ENCODE assay signal across 8 cellular contexts in the genomic region with DNA sequence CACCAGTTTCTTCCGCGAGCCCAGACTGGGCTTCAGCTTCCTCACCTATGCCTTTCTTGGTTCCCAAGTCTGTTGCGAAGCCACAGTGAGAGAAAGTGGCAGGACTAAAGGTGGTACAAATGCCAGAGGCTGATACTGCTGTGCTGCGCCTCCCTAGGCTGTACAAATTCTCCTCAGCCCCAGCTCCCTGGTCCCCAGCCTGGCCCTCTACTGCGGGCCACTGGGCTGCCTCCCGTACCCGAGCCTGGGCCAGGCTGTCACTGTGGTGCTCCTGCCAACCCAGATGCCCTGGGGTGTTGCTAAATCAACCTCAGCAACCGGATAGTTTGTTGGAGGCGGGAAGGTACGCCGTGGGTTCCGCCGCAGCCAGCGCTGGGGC. TPM values are rescaled to one million over a fixed set of nuclear protein-coding genes. Genes with fewer than 3 reads are reported as not detected.
A peak's percentile ranks its signal among the peaks of the same experiment; 100 is the strongest.
DNase-seq lines count a peak whose midpoint lies in the region; ATAC-seq and TF ChIP-seq lines count a peak whose summit lies in the region.

No MANE protein-coding gene starts in this region.

- H3K27me3 Mint-ChIP-seq in activated CD8-positive, alpha-beta T cell treated with anti-CD3 and anti-CD28 coated beads, Interleukin-2, amount 10 ng/mL, durations not matched to agents 7 days and 5 days (ENCODE audit: low read depth) = no peaks in the 10 kb centered on the region

- ATAC-seq in HG02623 (IDR thresholded peaks at IDR 0.05; ENCODE audit: unreplicated experiment) (peak; percentile 2), left lung (no peak), upper lobe of right lung (no peak)
- no peak for ATAC-seq in activated CD8-positive, alpha-beta T cell treated with anti-CD3 and anti-CD28 coated beads, Interleukin-2, amount 10 ng/mL, durations not matched to agents 7 days and 5 days

- TF ChIP-seq CTCF in GM12875 (IDR thresholded peaks at IDR 0.05; ENCODE audit: borderline replicate concordance, insufficient read depth, low read depth, low read length) = no peak
- TF ChIP-seq CTCF in left lung (IDR thresholded peaks at IDR 0.05) = no peak
- no peak for TF ChIP-seq CTCF in upper lobe of right lung (IDR thresholded peaks at IDR 0.05)

- intact Hi-C loops in left lung (cut with DNase I) (no loop called here), upper lobe of right lung (cut with DNase I) (no loop called here)

- peaks cover 0 to 15% of the 10 kb centered on the region in 2 donors for H3K36me3 ChIP-seq in left lung
- H3K36me3 ChIP-seq in upper lobe of right lung = peaks cover 6% of the 10 kb centered on the region

- H3K4me1 ChIP-seq in left lung (peaks cover 12 to 52% of the 10 kb centered on the region in 2 donors), upper lobe of right lung (peaks cover 40% of the 10 kb centered on the region)

- DNase-seq in activated CD8-positive, alpha-beta T cell treated with anti-CD3 and anti-CD28 coated beads, Interleukin-2, amount 10 ng/mL, durations not matched to agents 7 days and 5 days = no peak
- DNase-seq in left lung (no peak), upper lobe of right lung (no peak), NCI-H146 treated with DMSO at 0.1 percent for 48 hours (lab: John Stamatoyannopoulos, UW; ENCODE audit: unreplicated experiment) (no peak), NCI-H2171 (lab: John Stamatoyannopoulos, UW) (no peak), kidney glomerular epithelial cell (lab: John Stamatoyannopoulos, UW) (no peak)

- no peaks in the 10 kb centered on the region for H3K27me3 ChIP-seq in left lung
- no peaks in the 10 kb centered on the region for H3K27me3 ChIP-seq in upper lobe of right lung

- H3K4me1 Mint-ChIP-seq in activated CD8-positive, alpha-beta T cell treated with anti-CD3 and anti-CD28 coated beads, Interleukin-2, amount 10 ng/mL, durations not matched to agents 7 days and 5 days (ENCODE audit: low read depth) = peaks cover 68% of the 10 kb centered on the region

- peak overlapping the region; percentile 73 for H3K4me3 Mint-ChIP-seq in activated CD8-positive, alpha-beta T cell treated with anti-CD3 and anti-CD28 coated beads, Interleukin-2, amount 10 ng/mL, durations not matched to agents 7 days and 5 days

- H3K27ac Mint-ChIP-seq in activated CD8-positive, alpha-beta T cell treated with anti-CD3 and anti-CD28 coated beads, Interleukin-2, amount 10 ng/mL, durations not matched to agents 7 days and 5 days = peak overlapping the region; percentile 82

- CTCF ChIA-PET in activated CD8-positive, alpha-beta T cell treated with anti-CD3 and anti-CD28 coated beads, Interleukin-2, amount 10 ng/mL, durations not matched to agents 7 days and 5 days (lab: Charles Lee) = interaction anchor here (1.0 to 11.0 kb wide), 17 partner anchors 9 to 281 kb away, joined by 3 to 238 read pairs (median 7); partner anchors contain the start of genes DCAF1 and RBM15B

- H3K4me3 ChIP-seq in GM12875 (ENCODE audit: low read depth, low read length) (peak overlapping the region; percentile 95), left lung (peak overlapping the region; percentile 92 to 93), upper lobe of right lung (peak overlapping the region; percentile 93)

- peaks cover 35% of the 10 kb centered on the region for H3K36me3 Mint-ChIP-seq in activated CD8-positive, alpha-beta T cell treated with anti-CD3 and anti-CD28 coated beads, Interleukin-2, amount 10 ng/mL, durations not matched to agents 7 days and 5 days (ENCODE audit: low read depth)

- H3K9me3 ChIP-seq in left lung (no peaks in the 10 kb centered on the region), upper lobe of right lung (no peaks in the 10 kb centered on the region)

- POLR2A ChIA-PET in activated CD8-positive, alpha-beta T cell treated with anti-CD3 and anti-CD28 coated beads, Interleukin-2, amount 10 ng/mL, durations not matched to agents 7 days and 5 days (lab: Charles Lee) = interaction anchor here (0.5 to 3.8 kb wide), 6 partner anchors 11 to 368 kb away, joined by 3 to 33 read pairs (median 3); partner anchors contain the start of gene DCAF1

- H3K9me3 Mint-ChIP-seq in activated CD8-positive, alpha-beta T cell treated with anti-CD3 and anti-CD28 coated beads, Interleukin-2, amount 10 ng/mL, durations not matched to agents 7 days and 5 days (ENCODE audit: insufficient read depth) = no peaks in the 10 kb centered on the region

- H3K27ac ChIP-seq in left lung = peak overlapping the region; percentile 91 to 95
- H3K27ac ChIP-seq in upper lobe of right lung = peak overlapping the region; percentile 91

RNA-seq across cellular contexts. Expression of gene TEX264, which starts 0.4 kb away (rescaled TPM):
- 10 to 100 TPM; 62.6 to 65.0 TPM for total RNA-seq in activated CD8-positive, alpha-beta T cell treated with anti-CD3 and anti-CD28 coated beads, Interleukin-2, amount 10 ng/mL, durations not matched to agents 7 days and 5 days
- total RNA-seq in left lung (10 to 100 TPM; 48.7 to 50.4 TPM), upper lobe of right lung (51.0 TPM)

RNA-seq across cellular contexts. Expression of gene GRM2, which starts 36.2 kb away (rescaled TPM):
- 1 to 10 TPM; 1.1 to 1.7 TPM for total RNA-seq in activated CD8-positive, alpha-beta T cell treated with anti-CD3 and anti-CD28 coated beads, Interleukin-2, amount 10 ng/mL, durations not matched to agents 7 days and 5 days
- total RNA-seq in left lung (under 1 TPM; 0.21 to 0.61 TPM), upper lobe of right lung (0.49 TPM)
